Comparison of ENCODE assay signal across 19 cellular contexts in the genomic region with DNA sequence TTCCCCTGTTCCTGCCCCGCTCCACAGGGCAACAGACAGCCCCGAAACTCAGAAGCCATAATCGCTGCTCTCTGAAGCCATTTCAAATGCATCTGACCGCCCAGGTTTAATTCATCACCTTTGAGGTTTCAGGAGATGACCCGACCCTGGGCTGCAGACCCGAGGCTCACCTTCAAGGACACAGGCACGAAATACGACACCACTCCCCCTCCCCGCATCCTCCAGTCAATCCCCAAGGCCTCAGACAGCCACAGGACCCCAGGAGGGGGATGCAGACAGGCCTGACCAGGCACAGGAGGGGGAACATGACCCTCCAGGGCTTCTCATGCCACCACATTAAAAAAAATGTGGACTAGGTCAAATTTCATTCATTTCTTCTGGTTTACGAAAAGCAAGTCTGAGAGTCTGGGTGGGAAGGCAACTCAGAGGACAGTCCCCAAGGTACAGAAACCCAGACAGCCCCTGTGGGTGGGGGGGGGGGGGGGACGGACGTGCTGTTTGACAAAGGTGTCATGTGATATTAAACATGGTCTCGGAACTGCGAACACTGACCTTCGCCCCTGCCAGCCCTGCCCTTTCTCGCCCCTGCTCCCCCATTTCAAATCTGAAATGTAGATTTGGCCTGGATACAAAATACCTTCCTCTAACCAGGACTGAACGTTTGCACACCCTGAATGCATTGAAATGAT.
DNase-seq lines count a peak whose midpoint lies in the region; ATAC-seq and TF ChIP-seq lines count a peak whose summit lies in the region.
"Had no signal": no experiment of that assay in that cellular context is flagged by ENCODE, and none has a peak within 500 bp of the region (broad histone marks: within the 10 kb centered on the region; RNA-seq: fewer than 3 reads in every experiment).

No MANE protein-coding gene starts in this region.

- intact Hi-C loops in left ventricle myocardium superior (cut with micrococcal nuclease), result no loop called here
- intact Hi-C loops in Right ventricle myocardium inferior (cut with DNase I), result no loop called here

- no peak overlapping the region for H3K4me3 ChIP-seq in hepatocyte
- H3K4me3 ChIP-seq: PC-9 had no signal

- peaks cover 77 to 98% (median 91%) of the 10 kb centered on the region in 3 donors for H3K4me1 Mint-ChIP-seq in naive B cell
- peaks cover 12% of the 10 kb centered on the region for H3K4me1 Mint-ChIP-seq in activated naive CD8-positive, alpha-beta T cell treated with anti-CD3 and anti-CD28 coated beads, Interleukin-2, amount 50 U/mL, for 24 hours

- H3K36me3 ChIP-seq in hepatocyte (replicated peaks; ENCODE audit: insufficient read depth, low read depth), result no peaks in the 10 kb centered on the region

- 44% methylated on average over 17 of the region's 17 CpGs for WGBS in hepatocyte (ENCODE audit: low lambda C conversion rate, missing lambda C conversion rate)

- H3K27ac ChIP-seq in hepatocyte, result no peak overlapping the region
- H3K27ac ChIP-seq: PC-9 had no signal

- peak; percentile 60 for ATAC-seq in left ventricle myocardium superior
- ATAC-seq in Right ventricle myocardium inferior, result no peak
- ATAC-seq in naive B cell (ENCODE audit: low read depth in 2 of 2), result no peak
- ATAC-seq in HG03378 (IDR thresholded peaks at IDR 0.05; ENCODE audit: unreplicated experiment), result no peak
- no peak for ATAC-seq in activated naive CD4-positive, alpha-beta T cell treated with anti-CD3 and anti-CD28 coated beads, Interleukin-2, amount 50 U/mL, for 72 hours
- no peak for ATAC-seq in activated naive CD8-positive, alpha-beta T cell treated with anti-CD3 and anti-CD28 coated beads, Interleukin-2, amount 50 U/mL, for 24 hours
- ATAC-seq: HepG2 had no signal

- H3K4me1 ChIP-seq in hepatocyte (ENCODE audit: insufficient read depth), result peaks cover 26% of the 10 kb centered on the region

- H3K9me2 ChIP-seq in hepatocyte (replicated peaks; ENCODE audit: insufficient read depth), result no peaks in the 10 kb centered on the region

- peak overlapping the region; percentile 40 for H2AFZ ChIP-seq in hepatocyte
- H2AFZ ChIP-seq: PC-9 had no signal

- no peaks in the 10 kb centered on the region for H3K27me3 Mint-ChIP-seq in naive B cell
- H3K27me3 Mint-ChIP-seq in activated naive CD8-positive, alpha-beta T cell treated with anti-CD3 and anti-CD28 coated beads, Interleukin-2, amount 50 U/mL, for 24 hours, result peaks cover 2% of the 10 kb centered on the region

- H3K4me3 Mint-ChIP-seq in naive B cell, result peak overlapping the region; percentile 55 to 92 (median 74)
- H3K4me3 Mint-ChIP-seq in activated naive CD8-positive, alpha-beta T cell treated with anti-CD3 and anti-CD28 coated beads, Interleukin-2, amount 50 U/mL, for 24 hours, result no peak overlapping the region

- H3K79me2 ChIP-seq in hepatocyte, result no peaks in the 10 kb centered on the region

- no peaks in the 10 kb centered on the region for H3K36me3 Mint-ChIP-seq in naive B cell
- H3K36me3 Mint-ChIP-seq in activated naive CD4-positive, alpha-beta T cell treated with anti-CD3 and anti-CD28 coated beads, Interleukin-2, amount 50 U/mL, for 72 hours, result no peaks in the 10 kb centered on the region
- H3K36me3 Mint-ChIP-seq in activated naive CD8-positive, alpha-beta T cell treated with anti-CD3 and anti-CD28 coated beads, Interleukin-2, amount 50 U/mL, for 24 hours (ENCODE audit: low read depth), result no peaks in the 10 kb centered on the region

- H4K20me1 ChIP-seq in hepatocyte (ENCODE audit: insufficient read depth, poor library complexity, severe bottlenecking), result no peaks in the 10 kb centered on the region

- no peak for DNase-seq in left ventricle myocardium superior
- DNase-seq in Right ventricle myocardium inferior (ENCODE audit: missing footprints), result no peak
- no peak for DNase-seq in hepatocyte (ENCODE audit: low spot score)
- no peak for DNase-seq in naive B cell
- no peak for DNase-seq in foreskin melanocyte
- DNase-seq in activated naive CD4-positive, alpha-beta T cell treated with anti-CD3 and anti-CD28 coated beads, Interleukin-2, amount 50 U/mL, for 72 hours (ENCODE audit: low spot score in 2 of 2), result no peak
- DNase-seq in activated naive CD8-positive, alpha-beta T cell treated with anti-CD3 and anti-CD28 coated beads, Interleukin-2, amount 50 U/mL, for 24 hours, result no peak
- DNase-seq: 8988T, Caco-2, DMS53, MM.1S, NCI-H1105, NCI-H187 treated with DMSO at 0.1 percent for 48 hours, NCI-H446, NCI-H748 treated with DMSO at 0.1 percent for 48 hours, PC-9 had no signal

- H3K9me3 ChIP-seq in hepatocyte (ENCODE audit: low read depth), result no peaks in the 10 kb centered on the region
- H3K9me3 ChIP-seq: Caco-2 had no signal

- H3K27me3 ChIP-seq in hepatocyte, result no peaks in the 10 kb centered on the region

- H3K4me2 ChIP-seq in hepatocyte, result no peak overlapping the region
- H3K4me2 ChIP-seq: PC-9 had no signal

- no peaks in the 10 kb centered on the region for H3K9me3 Mint-ChIP-seq in naive B cell
- peaks cover 0 to 4% of the 10 kb centered on the region in 2 donors for H3K9me3 Mint-ChIP-seq in activated naive CD4-positive, alpha-beta T cell treated with anti-CD3 and anti-CD28 coated beads, Interleukin-2, amount 50 U/mL, for 72 hours
- H3K9me3 Mint-ChIP-seq in activated naive CD8-positive, alpha-beta T cell treated with anti-CD3 and anti-CD28 coated beads, Interleukin-2, amount 50 U/mL, for 24 hours, result peaks cover 4% of the 10 kb centered on the region

- no peak for TF ChIP-seq CTCF in hepatocyte (IDR thresholded peaks at IDR 0.05; ENCODE audit: poor library complexity)

- H3K27ac Mint-ChIP-seq in naive B cell, result peak overlapping the region; percentile 52 to 95 (median 90)
- no peak overlapping the region for H3K27ac Mint-ChIP-seq in activated naive CD4-positive, alpha-beta T cell treated with anti-CD3 and anti-CD28 coated beads, Interleukin-2, amount 50 U/mL, for 72 hours
- H3K27ac Mint-ChIP-seq in activated naive CD8-positive, alpha-beta T cell treated with anti-CD3 and anti-CD28 coated beads, Interleukin-2, amount 50 U/mL, for 24 hours, result no peak overlapping the region
- H3K27ac Mint-ChIP-seq: CD14-positive monocyte had no signal

Comparison
In these comparisons a context has a peak if more than half of its experiments do, and no peak if none do; other contexts are left out.
1. H3K27ac Mint-ChIP-seq: peak in naive B cell (6 of 6); none in activated naive CD4-positive, alpha-beta T cell treated with anti-CD3 and anti-CD28 coated beads, Interleukin-2, amount 50 U/mL, for 72 hours (0 of 2) and activated naive CD8-positive, alpha-beta T cell treated with anti-CD3 and anti-CD28 coated beads, Interleukin-2, amount 50 U/mL, for 24 hours (single experiment).